8 cellular contexts compared by ENCODE assay signal in genomic region chr16:25106567-25107465, GRCh38. TPM values are rescaled to one million over a fixed set of nuclear protein-coding genes. Genes with fewer than 3 reads are reported as not detected.
DNase-seq lines count a peak whose midpoint lies in the region; ATAC-seq, FAIRE-seq and TF ChIP-seq lines count a peak whose summit lies in the region.

No MANE protein-coding gene starts in this region.

- POLR2A ChIA-PET in A549 (lab: Yijun Ruan, JAX) (interaction anchor here (0.6 to 1.3 kb wide), 6 partner anchors 16 to 272 kb away, joined by 3 to 7 read pairs (median 5); partner anchors contain the start of gene ARHGAP17), HepG2 (lab: Yijun Ruan, JAX) (interaction anchor here (0.8 to 3.4 kb wide), 12 partner anchors 9 to 118 kb away, joined by 3 to 15 read pairs (median 4); partner anchors contain the start of gene ARHGAP17)

- H2AFZ ChIP-seq in HepG2 (ENCODE audit: low read length) = peak overlapping the region; percentile 52

- peak overlapping the region; percentile 85 for H3K4me2 ChIP-seq in A549
- H3K4me2 ChIP-seq in HepG2 (ENCODE audit: low read depth, low read length) = peak overlapping the region; percentile 86

- H3K79me2 ChIP-seq in HepG2 (ENCODE audit: insufficient read depth, low read length) = no peaks in the 10 kb centered on the region

- intact Hi-C loops in HepG2 (cut with micrococcal nuclease; ENCODE audit: unreplicated experiment) = loop anchor here (2.0 to 10.0 kb wide), 3 partner anchors 40 to 272 kb away; no protein-coding TSS in a partner anchor

- H3K4me3 ChIP-seq in A549 (peak overlapping the region; percentile 59), HepG2 (replicated peaks in 1 of 3; ENCODE audit: insufficient read depth in 1 of 3, low read depth in 2 of 3, low read length in 3 of 3) (peak overlapping the region; percentile 69 to 95 (median 84))

- WGBS in A549 (ENCODE audit: missing lambda C conversion rate) = 3% methylated on average over 52 of the region's 63 CpGs
- WGBS in HepG2 (ENCODE audit: low lambda C conversion rate) = under 1% methylated on average over 39 of the region's 63 CpGs

- TSS peak; percentile 87 for BruUV-seq in HepG2 (replicated peaks; lab: Mats Ljungman, UMichigan)

- TF ChIP-seq RAD21 in A549 (conservative IDR thresholded peaks at IDR 0.05 in 1 of 2, IDR thresholded peaks at IDR 0.05 in 1 of 2) (peak in 1 of 2 experiments; percentile 32; a peak in 2 of 5 replicates), HepG2 (CRISPR knock-in tag; IDR thresholded peaks at IDR 0.05) (peak; percentile 62)

- no peak for FAIRE-seq in A549 (lab: Jason Lieb, UNC)
- FAIRE-seq in HepG2 (lab: Jason Lieb, UNC) = peak; percentile 68

- no peak for TF ChIP-seq EP300 in A549 (IDR thresholded peaks at IDR 0.05)
- peak in 1 of 2 experiments; percentile 30; a peak in 1 of 4 replicates for TF ChIP-seq EP300 in HepG2 (IDR thresholded peaks at IDR 0.05; ENCODE audit: low read depth in 2 of 2, low read length in 2 of 2)
- no peak for TF ChIP-seq EP300 in HepG2 (CRISPR knock-in tag; IDR thresholded peaks at IDR 0.05; ENCODE audit: borderline replicate concordance)

- H3K4me1 ChIP-seq in A549 (peaks cover 21% of the 10 kb centered on the region), HepG2 (ENCODE audit: insufficient read depth, low read length) (peaks cover 39% of the 10 kb centered on the region)

- DNase-seq in A549 (ENCODE audit: low read depth in 1 of 2, low spot score in 1 of 2) (peak; percentile 90 to 92), NCI-H524 treated with DMSO at 0.1 percent for 48 hours (lab: John Stamatoyannopoulos, UW) (peak; percentile 14), dermis blood vessel endothelial cell (peak; percentile 94), HepG2 (ENCODE audit: low spot score) (peak; percentile 90)
- peak; percentile 58 for DNase-seq in activated CD4-positive, alpha-beta T cell treated with anti-CD3 and anti-CD28 coated beads, Interleukin-2, amount 50 U/mL, for 1 hour
- DNase-seq in stimulated activated CD4-positive, alpha-beta T cell treated with anti-CD3 and anti-CD28 coated beads, Interleukin-2, amount 100 ng/mL, for 24 hours = peak; percentile 78 to 85

- TF ChIP-seq POLR2A in A549 (IDR thresholded peaks at IDR 0.05; ENCODE audit: low read length) (peak; percentile 90), HepG2 (IDR thresholded peaks at IDR 0.05; ENCODE audit: insufficient read depth in 1 of 2, low read depth in 2 of 2, low read length in 2 of 2) (peak; percentile 90 to 96)

- H4K20me1 ChIP-seq in HepG2 (ENCODE audit: insufficient read depth, low read length) = no peaks in the 10 kb centered on the region

- H3K27ac ChIP-seq in A549 (peak overlapping the region; percentile 71 to 93), HepG2 (ENCODE audit: extremely low read length, insufficient read depth, low read length) (peak overlapping the region; percentile 50)

- H3K9me3 ChIP-seq in A549 = no peaks in the 10 kb centered on the region
- H3K9me3 ChIP-seq in HepG2 (ENCODE audit: low read length) = no peaks in the 10 kb centered on the region

- no peaks in the 10 kb centered on the region for H3K36me3 ChIP-seq in HepG2 (replicated peaks in 1 of 2; ENCODE audit: control insufficient read depth in 1 of 2, insufficient read depth in 2 of 2, low read length in 2 of 2)

- H3K9ac ChIP-seq in HepG2 (ENCODE audit: insufficient read depth, low read depth, low read length) = peak overlapping the region; percentile 77

- ATAC-seq in A549 (peak; percentile 80 to 83), GM18519 (IDR thresholded peaks at IDR 0.05; ENCODE audit: low FRiP score, unreplicated experiment) (peak; percentile 34), HG03354 (IDR thresholded peaks at IDR 0.05; ENCODE audit: poor library complexity, severe bottlenecking, unreplicated experiment) (peak; percentile 53), HepG2 (peak; percentile 86)

- H3K27me3 ChIP-seq in HepG2 (ENCODE audit: control insufficient read depth in 1 of 2, insufficient read depth in 2 of 2, low read length in 2 of 2) = no peaks in the 10 kb centered on the region; a peak in 1 of 5 replicates

- TF ChIP-seq CTCF in A549 (IDR thresholded peaks at IDR 0.05) = no peak; the same call in 2 of the 3 replicates
- TF ChIP-seq CTCF in HepG2 (CRISPR knock-in tag; IDR thresholded peaks at IDR 0.05) = peak; percentile 93

- CTCF ChIA-PET in A549 (lab: Yijun Ruan, JAX) (interaction anchor here (1.4 to 1.6 kb wide), 2 partner anchors 21 to 46 kb away, joined by 3 read pairs; no protein-coding TSS in a partner anchor), HepG2 (lab: Yijun Ruan, JAX; ENCODE audit: low intra/inter-chr PET ratio, low total read pairs) (interaction anchor here (1.1 kb wide), 1 partner anchor 51 kb away, joined by 3 read pairs; no protein-coding TSS in a partner anchor)

- in situ Hi-C loops in HepG2 (cut with HindIII; ENCODE audit: extremely low pct_ligation_motif_present, low pct_unique_long_range_greater_than_20kb) = loop anchor here (5.0 kb wide), 1 partner anchor 45 kb away; no protein-coding TSS in a partner anchor

TF ChIP-seq in A549, 52 proteins besides CTCF, POLR2A, EP300 and RAD21 (continues in another document):
- TF ChIP-seq HOXA7 (CRISPR knock-in tag; IDR thresholded peaks at IDR 0.05) = no peak
- no peak for TF ChIP-seq JUNB (IDR thresholded peaks at IDR 0.05)
- TF ChIP-seq RCOR1 (IDR thresholded peaks at IDR 0.05; ENCODE audit: low read depth, low read length) = no peak
- no peak for TF ChIP-seq EHF (CRISPR knock-in tag; IDR thresholded peaks at IDR 0.05)
- TF ChIP-seq GATA3 (IDR thresholded peaks at IDR 0.05; ENCODE audit: borderline replicate concordance) = no peak
- TF ChIP-seq SMC3 (IDR thresholded peaks at IDR 0.05) = peak; percentile 13; the same call in 1 of the 3 replicates

TF ChIP-seq in HepG2, 621 proteins besides CTCF, POLR2A, EP300 and RAD21 (continues in another document):
- no peak for TF ChIP-seq ADNP (CRISPR knock-in tag; IDR thresholded peaks at IDR 0.05)
- peak; percentile 57; the same call in 1 of the 2 replicates for TF ChIP-seq ZHX1 (CRISPR knock-in tag; IDR thresholded peaks at IDR 0.05; ENCODE audit: low read depth)
- TF ChIP-seq PHB2 (IDR thresholded peaks at IDR 0.05; ENCODE audit: partially characterized antibody) = no peak
- no peak for TF ChIP-seq ZSCAN30 (CRISPR knock-in tag; IDR thresholded peaks at IDR 0.05)
- TF ChIP-seq ATF5 (CRISPR knock-in tag; IDR thresholded peaks at IDR 0.05; ENCODE audit: low read depth) = no peak

RNA-seq across cellular contexts. Expression of gene LCMT1, which starts 4.7 kb away (rescaled TPM):
- 43.5 and 47.6 TPM in 2 replicates for polyA plus RNA-seq in A549 (2011; rRNA removed)
- 18.7 and 20.4 TPM in 2 replicates for polyA plus RNA-seq in A549 (2012; cell fraction: cytosol; rRNA removed)
- polyA plus RNA-seq in A549 (2012; cell fraction: nucleus; rRNA removed) = 10.8 and 15.3 TPM in 2 replicates
- polyA plus RNA-seq in A549 (2017; fragmentation: RNase III; extraction: RNeasy Plus Mini Kit Qiagen cat#74134 plus additional on column Dnase treatment) = 34.4 to 36.6 TPM (median 36.4 TPM) in 3 replicates
- polyA minus RNA-seq in A549 (2011; rRNA and poly(A)+ RNA removed) = 42.8 and 42.9 TPM in 2 replicates
- total RNA-seq in dermis blood vessel endothelial cell = 24.8 and 26.5 TPM in 2 replicates
- 48.7 and 56.5 TPM in 2 replicates for total RNA-seq in HepG2 (2016; rRNA removed; fragmentation: Illumina TruSeq; extraction: Trizol)
- total RNA-seq in HepG2 (2016; cell fraction: cytosol; rRNA removed; fragmentation: Illumina TruSeq; extraction: Trizol; ENCODE audit: low read depth) = 67.0 and 75.9 TPM in 2 replicates
- 51.5 and 57.1 TPM in 2 replicates for total RNA-seq in HepG2 (2016; cell fraction: insoluble cytoplasmic fraction; rRNA removed; fragmentation: Illumina TruSeq; extraction: Trizol)
- total RNA-seq in HepG2 (2016; cell fraction: membrane; rRNA removed; fragmentation: Illumina TruSeq; extraction: Trizol) = 81.3 and 87.0 TPM in 2 replicates
- total RNA-seq in HepG2 (2016; cell fraction: nucleus; rRNA removed; fragmentation: Illumina TruSeq; extraction: Trizol) = 28.0 and 34.4 TPM in 2 replicates
- 41.2 and 43.7 TPM in 2 replicates for polyA plus RNA-seq in HepG2 (2011; rRNA removed)
- polyA plus RNA-seq in HepG2 (2011; cell fraction: cytosol; rRNA removed) = 42.6 and 51.2 TPM in 2 replicates
- polyA plus RNA-seq in HepG2 (2011; cell fraction: nucleus; rRNA removed) = 23.2 and 26.4 TPM in 2 replicates
- polyA plus RNA-seq in HepG2 (2012) = 67.7 and 68.8 TPM in 2 replicates
- polyA plus RNA-seq in HepG2 (2016; cell fraction: cytosol; fragmentation: Illumina TruSeq; extraction: Trizol; ENCODE audit: low read depth) = 61.9 and 62.5 TPM in 2 replicates
- 64.0 and 66.9 TPM in 2 replicates for polyA plus RNA-seq in HepG2 (2016; cell fraction: insoluble cytoplasmic fraction; fragmentation: Illumina TruSeq; extraction: Trizol; ENCODE audit: low read depth)
- polyA plus RNA-seq in HepG2 (2016; cell fraction: membrane; fragmentation: Illumina TruSeq; extraction: Trizol; ENCODE audit: low read depth) = 79.0 and 84.0 TPM in 2 replicates
- polyA plus RNA-seq in HepG2 (2016; cell fraction: nucleus; fragmentation: Illumina TruSeq; extraction: Trizol; ENCODE audit: insufficient read depth, low read depth) = 40.6 and 45.1 TPM in 2 replicates
- polyA minus RNA-seq in HepG2 (2011; rRNA and poly(A)+ RNA removed; ENCODE audit: low replicate concordance) = 27.8 and 49.9 TPM in 2 replicates
- polyA minus RNA-seq in HepG2 (2011; cell fraction: cytosol; rRNA and poly(A)+ RNA removed) = 31.9 and 34.4 TPM in 2 replicates
- 43.3 and 57.2 TPM in 2 replicates for polyA minus RNA-seq in HepG2 (2011; cell fraction: nucleus; rRNA and poly(A)+ RNA removed)

Comparison
In these comparisons a context has a peak if more than half of its experiments do, and no peak if none do; other contexts are left out.
1. Peak in every context shown above with its lines: DNase-seq, ATAC-seq, H3K4me3 ChIP-seq and H3K27ac ChIP-seq.
2. ATAC-seq: peak in every context shown above with its lines; median percentile 86 in HepG2; 82 in A549; 53 in HG03354; 34 in GM18519.
3. DNase-seq: peak in every context shown above with its lines; median percentile 94 in dermis blood vessel endothelial cell; 91 in A549; 90 in HepG2; 82 in stimulated activated CD4-positive, alpha-beta T cell treated with anti-CD3 and anti-CD28 coated beads, Interleukin-2, amount 100 ng/mL, for 24 hours; 58 in activated CD4-positive, alpha-beta T cell treated with anti-CD3 and anti-CD28 coated beads, Interleukin-2, amount 50 U/mL, for 1 hour; 14 in NCI-H524 treated with DMSO at 0.1 percent for 48 hours.